In genomic region chr10:34628174-34628802, GRCh38 we compare ENCODE assay signal across 12 cellular contexts.
A peak's percentile ranks its signal among the peaks of the same experiment; 100 is the strongest.
DNase-seq lines count a peak whose midpoint lies in the region; ATAC-seq and TF ChIP-seq lines count a peak whose summit lies in the region.
"Had no signal": no experiment of that assay in that cellular context is flagged by ENCODE, and none has a peak within 500 bp of the region (broad histone marks: within the 10 kb centered on the region; RNA-seq: fewer than 3 reads in every experiment).

No MANE protein-coding gene starts in this region.

- no peaks in the 10 kb centered on the region for H3K9me3 ChIP-seq in ovary

- CTCF ChIA-PET in HEK293T (lab: Yijun Ruan, JAX), result interaction anchor here (0.6 to 0.9 kb wide), 2 partner anchors 10 to 1991 kb away, joined by 3 read pairs; no protein-coding TSS in a partner anchor

- WGBS in ovary, 3 donors, result 26 to 32% (median 28%) methylated on average over 8 of the region's 8 CpGs

- TF ChIP-seq POLR2A in ovary (IDR thresholded peaks at IDR 0.05), result no peak

- peaks cover 18% of the 10 kb centered on the region for H3K4me1 ChIP-seq in ovary (ENCODE audit: insufficient read depth)

- peak; percentile 15 for DNase-seq in HEK293T (ENCODE audit: extremely low spot score)
- peak; percentile 83 for DNase-seq in Right ventricle myocardium superior
- peak; percentile 52 to 58 (median 57) for DNase-seq in ovary
- no peak for DNase-seq in anterior cingulate cortex (lab: John Stamatoyannopoulos, UW)
- no peak for DNase-seq in NCI-H2196 treated with DMSO at 0.1 percent for 48 hours (lab: John Stamatoyannopoulos, UW; ENCODE audit: unreplicated experiment)
- DNase-seq in NCI-H1092 (lab: John Stamatoyannopoulos, UW), result no peak
- DNase-seq: activated B cell treated with CpG ODN at 0.5 μM for 24 hours, MV-4-11, PC-9 had no signal

- H3K27ac ChIP-seq in ovary, result no peak overlapping the region
- H3K27ac ChIP-seq: PC-9 had no signal

- H3K4me3 ChIP-seq in ovary, result no peak overlapping the region
- H3K4me3 ChIP-seq: PC-9 had no signal

- no peaks in the 10 kb centered on the region for H3K36me3 ChIP-seq in ovary

- intact Hi-C loops in Right ventricle myocardium superior (cut with DNase I), result no loop called here
- intact Hi-C loops in ovary (cut with DNase I), result no loop called here

- TF ChIP-seq CTCF in ovary (IDR thresholded peaks at IDR 0.05), result no peak

- H3K27me3 ChIP-seq in ovary, result no peaks in the 10 kb centered on the region

- POLR2A ChIA-PET in HEK293T (lab: Yijun Ruan, JAX), result no interaction called here

- ATAC-seq in SK-N-SH treated with all-trans-retinoic acid at 6 μM for 48 hours, result peak; percentile 50; the same call in 1 of the 3 replicates
- peak; percentile 96 for ATAC-seq in Right ventricle myocardium superior (ENCODE audit: poor library complexity)
- no peak for ATAC-seq in GM21528 (IDR thresholded peaks at IDR 0.05; ENCODE audit: low FRiP score, unreplicated experiment)
- ATAC-seq: activated T-helper 17 cell treated with anti-CD3 and anti-CD28 coated beads, Interleukin-2, amount 50 U/mL, for 72 hours had no signal

- no peak for TF ChIP-seq EP300 in ovary (IDR thresholded peaks at IDR 0.05)

TF ChIP-seq in HEK293T, 16 proteins besides CTCF, POLR2A, EP300 and RAD21:
- TF ChIP-seq ZNF384 (IDR thresholded peaks at IDR 0.05), result no peak
- TF ChIP-seq LEF1 (IDR thresholded peaks at IDR 0.05; ENCODE audit: borderline replicate concordance), result no peak
- no peak for TF ChIP-seq FOXA1 (IDR thresholded peaks at IDR 0.05)
- TF ChIP-seq CTBP1 (IDR thresholded peaks at IDR 0.05; ENCODE audit: borderline replicate concordance), result no peak
- no peak for TF ChIP-seq ELF4 (IDR thresholded peaks at IDR 0.05)
- TF ChIP-seq ARNT (IDR thresholded peaks at IDR 0.05), result no peak
- TF ChIP-seq SP1 (IDR thresholded peaks at IDR 0.05), result no peak
TF ChIP-seq in HEK293T: peak in this region for 0.

TF ChIP-seq in SK-N-SH treated with all-trans-retinoic acid at 6 μM for 48 hours, 23 proteins besides CTCF, POLR2A, EP300 and RAD21:
- TF ChIP-seq PATZ1 (CRISPR knock-in tag; IDR thresholded peaks at IDR 0.05; ENCODE audit: borderline replicate concordance) (no peak), TSHZ2 (CRISPR knock-in tag; IDR thresholded peaks at IDR 0.05) (no peak), ZNF565 (CRISPR knock-in tag; conservative IDR thresholded peaks at IDR 0.05; ENCODE audit: low read depth) (no peak), SNAI2 (CRISPR knock-in tag; IDR thresholded peaks at IDR 0.05) (no peak), RARB (CRISPR knock-in tag; IDR thresholded peaks at IDR 0.05) (no peak), ZNF8 (CRISPR knock-in tag; IDR thresholded peaks at IDR 0.05) (no peak)
- TF ChIP-seq, protein P1, sequence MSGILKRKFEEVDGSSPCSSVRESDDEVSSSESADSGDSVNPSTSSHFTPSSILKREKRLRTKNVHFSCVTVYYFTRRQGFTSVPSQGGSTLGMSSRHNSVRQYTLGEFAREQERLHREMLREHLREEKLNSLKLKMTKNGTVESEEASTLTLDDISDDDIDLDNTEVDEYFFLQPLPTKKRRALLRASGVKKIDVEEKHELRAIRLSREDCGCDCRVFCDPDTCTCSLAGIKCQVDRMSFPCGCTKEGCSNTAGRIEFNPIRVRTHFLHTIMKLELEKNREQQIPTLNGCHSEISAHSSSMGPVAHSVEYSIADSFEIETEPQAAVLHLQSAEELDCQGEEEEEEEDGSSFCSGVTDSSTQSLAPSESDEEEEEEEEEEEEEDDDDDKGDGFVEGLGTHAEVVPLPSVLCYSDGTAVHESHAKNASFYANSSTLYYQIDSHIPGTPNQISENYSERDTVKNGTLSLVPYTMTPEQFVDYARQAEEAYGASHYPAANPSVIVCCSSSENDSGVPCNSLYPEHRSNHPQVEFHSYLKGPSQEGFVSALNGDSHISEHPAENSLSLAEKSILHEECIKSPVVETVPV (CRISPR knock-in tag; IDR thresholded peaks at IDR 0.05), result no peak

Comparison
In these comparisons a context has a peak if more than half of its experiments do, and no peak if none do; other contexts are left out.
1. DNase-seq: peak in HEK293T (single experiment), Right ventricle myocardium superior (single experiment) and ovary (5 of 5); none in anterior cingulate cortex (0 of 58), NCI-H2196 treated with DMSO at 0.1 percent for 48 hours (single experiment) and NCI-H1092 (single experiment).